ENCODE assay signal across 12 cellular contexts in genomic region chr4:3013839-3014350, GRCh38. TPM values are rescaled to one million over a fixed set of nuclear protein-coding genes. Genes with fewer than 3 reads are reported as not detected.
DNase-seq lines count a peak whose midpoint lies in the region; ATAC-seq, FAIRE-seq and TF ChIP-seq lines count a peak whose summit lies in the region.
"Had no signal": no experiment of that assay in that cellular context is flagged by ENCODE, and none has a peak within 500 bp of the region (broad histone marks: within the 10 kb centered on the region; RNA-seq: fewer than 3 reads in every experiment).

No MANE protein-coding gene starts in this region.

- FAIRE-seq in pancreas (lab: Jason Lieb, UNC) = no peak
- FAIRE-seq: astrocyte had no signal

- no peaks in the 10 kb centered on the region for H3K9me3 ChIP-seq in pancreas
- H3K9me3 ChIP-seq: MG63 had no signal

- H3K36me3 Mint-ChIP-seq in activated CD8-positive, alpha-beta memory T cell treated with anti-CD3 and anti-CD28 coated beads, Interleukin-2, amount 10 ng/mL, durations not matched to agents 7 days and 5 days = no peaks in the 10 kb centered on the region

- no peaks in the 10 kb centered on the region for H3K27me3 ChIP-seq in pancreas
- H3K27me3 ChIP-seq: MG63 had no signal

- CTCF ChIA-PET in activated CD8-positive, alpha-beta memory T cell treated with anti-CD3 and anti-CD28 coated beads, Interleukin-2, amount 10 ng/mL, durations not matched to agents 7 days and 5 days (lab: Charles Lee) = interaction anchor here (1.1 to 4.9 kb wide), 6 partner anchors 15 to 35 kb away, joined by 3 to 26 read pairs (median 4); no protein-coding TSS in a partner anchor

- no peaks in the 10 kb centered on the region for H3K9me3 Mint-ChIP-seq in activated CD8-positive, alpha-beta memory T cell treated with anti-CD3 and anti-CD28 coated beads, Interleukin-2, amount 10 ng/mL, durations not matched to agents 7 days and 5 days (ENCODE audit: low read depth)

- no peak overlapping the region for H3K27ac ChIP-seq in pancreas
- H3K27ac ChIP-seq: VCaP had no signal

- no peaks in the 10 kb centered on the region for H3K36me3 ChIP-seq in pancreas
- H3K36me3 ChIP-seq: MG63 had no signal

- 12 to 14% methylated on average over 8 of the region's 8 CpGs for WGBS in pancreas, 2 donors

- peak overlapping the region; percentile 71 for H3K27ac Mint-ChIP-seq in activated CD8-positive, alpha-beta memory T cell treated with anti-CD3 and anti-CD28 coated beads, Interleukin-2, amount 10 ng/mL, durations not matched to agents 7 days and 5 days

- DNase-seq in activated CD8-positive, alpha-beta memory T cell treated with anti-CD3 and anti-CD28 coated beads, Interleukin-2, amount 10 ng/mL, durations not matched to agents 7 days and 5 days = peak; percentile 52
- no peak for DNase-seq in activated CD8-positive, alpha-beta memory T cell treated with anti-CD3 and anti-CD28 coated beads, Interleukin-2, amount 50 U/mL, for 48 hours
- DNase-seq in pancreas (peak in 4 of 6 donors; percentile 62 to 73 (median 64)), NCI-H82 treated with DMSO at 0.1 percent for 48 hours (lab: John Stamatoyannopoulos, UW; ENCODE audit: unreplicated experiment) (no peak), kidney tubule cell (ENCODE audit: low spot score) (no peak)
- DNase-seq: MG63 had no signal

- peaks cover 23% of the 10 kb centered on the region for H3K27me3 Mint-ChIP-seq in activated CD8-positive, alpha-beta memory T cell treated with anti-CD3 and anti-CD28 coated beads, Interleukin-2, amount 10 ng/mL, durations not matched to agents 7 days and 5 days

- peaks cover 21% of the 10 kb centered on the region for H3K4me1 Mint-ChIP-seq in activated CD8-positive, alpha-beta memory T cell treated with anti-CD3 and anti-CD28 coated beads, Interleukin-2, amount 10 ng/mL, durations not matched to agents 7 days and 5 days

- H3K4me1 ChIP-seq in pancreas = peaks cover 4 to 18% (median 13%) of the 10 kb centered on the region in 3 donors

- no peak for TF ChIP-seq CTCF in pancreas (IDR thresholded peaks at IDR 0.05)

- ATAC-seq in activated CD8-positive, alpha-beta memory T cell treated with anti-CD3 and anti-CD28 coated beads, Interleukin-2, amount 10 ng/mL, durations not matched to agents 7 days and 5 days = peak; percentile 74
- ATAC-seq in GM19463 (IDR thresholded peaks at IDR 0.05; ENCODE audit: unreplicated experiment) (peak; percentile 75), HG03342 (IDR thresholded peaks at IDR 0.05; ENCODE audit: unreplicated experiment) (peak; percentile 53), pancreas (peak; percentile 87 to 98 (median 94)), GM18870 (IDR thresholded peaks at IDR 0.05; ENCODE audit: unreplicated experiment) (no peak)
- ATAC-seq: esophagus mucosa had no signal

- no peak overlapping the region for H3K4me3 ChIP-seq in pancreas
- H3K4me3 ChIP-seq: MG63 had no signal

- intact Hi-C loops in pancreas (cut with DNase I) = no loop called here

- no peak overlapping the region for H3K4me3 Mint-ChIP-seq in activated CD8-positive, alpha-beta memory T cell treated with anti-CD3 and anti-CD28 coated beads, Interleukin-2, amount 10 ng/mL, durations not matched to agents 7 days and 5 days

RNA-seq across cellular contexts. Expression of gene GRK4, which starts 50.5 kb away (rescaled TPM):
- total RNA-seq in activated CD8-positive, alpha-beta memory T cell treated with anti-CD3 and anti-CD28 coated beads, Interleukin-2, amount 10 ng/mL, durations not matched to agents 7 days and 5 days = 1 to 10 TPM; 3.0 to 4.4 TPM
- 1 to 10 TPM; 4.6 to 6.3 (median 5.3) TPM for total RNA-seq in pancreas
- polyA plus RNA-seq in pancreas = 1 to 10 TPM; 7.5 to 9.7 TPM

RNA-seq across cellular contexts. Expression of gene NOP14, which starts 50.7 kb away (rescaled TPM):
- total RNA-seq in activated CD8-positive, alpha-beta memory T cell treated with anti-CD3 and anti-CD28 coated beads, Interleukin-2, amount 10 ng/mL, durations not matched to agents 7 days and 5 days = 10 to 100 TPM; 47.9 to 81.0 TPM
- 10 to 100 TPM; 15.2 to 31.0 (median 19.1) TPM for total RNA-seq in pancreas
- 10 to 100 TPM; 11.1 to 15.9 TPM for polyA plus RNA-seq in pancreas

Comparison
In these comparisons a context has a peak if more than half of its experiments do, and no peak if none do; other contexts are left out.
1. DNase-seq: peak in activated CD8-positive, alpha-beta memory T cell treated with anti-CD3 and anti-CD28 coated beads, Interleukin-2, amount 10 ng/mL, durations not matched to agents 7 days and 5 days (single experiment) and pancreas (4 of 6); none in activated CD8-positive, alpha-beta memory T cell treated with anti-CD3 and anti-CD28 coated beads, Interleukin-2, amount 50 U/mL, for 48 hours (single experiment), NCI-H82 treated with DMSO at 0.1 percent for 48 hours (single experiment) and kidney tubule cell (single experiment).